Comparison of ENCODE assay signal across 1 cellular context in genomic region chr13:102798653-102799543, GRCh38.
A peak's percentile ranks its signal among the peaks of the same experiment; 100 is the strongest.
TF ChIP-seq lines count a peak whose summit lies in the region.

TSS of gene BIVM (plus strand) at chr13:102799119. CDS start at chr13:102807268, 8,149 bp downstream.
TSS of gene POGLUT2 (minus strand) at chr13:102798976. CDS start at chr13:102798670, 306 bp downstream.

TF ChIP-seq in HepG2, 621 proteins besides CTCF, POLR2A, EP300 and RAD21 (continued from another document and continues in another):
- TF ChIP-seq GLMP (CRISPR knock-in tag; IDR thresholded peaks at IDR 0.05; ENCODE audit: borderline replicate concordance) (no peak), ZBTB4 (CRISPR knock-in tag; IDR thresholded peaks at IDR 0.05; ENCODE audit: borderline replicate concordance) (peak; percentile 59; the same call in 1 of the 2 replicates), ZNF674 (CRISPR knock-in tag; IDR thresholded peaks at IDR 0.05; ENCODE audit: low read depth) (no peak), REL (CRISPR knock-in tag; conservative IDR thresholded peaks at IDR 0.05) (no peak), KDM5B (CRISPR knock-in tag; IDR thresholded peaks at IDR 0.05; ENCODE audit: borderline replicate concordance) (peak; percentile 70; the same call in 1 of the 2 replicates), DMAP1 (CRISPR knock-in tag; IDR thresholded peaks at IDR 0.05) (peak; percentile 16; the same call in 1 of the 2 replicates), ATF7 (IDR thresholded peaks at IDR 0.05) (no peak), ATF7 (CRISPR knock-in tag; IDR thresholded peaks at IDR 0.05) (peak; percentile 52; the same call in 1 of the 2 replicates), ZNF138 (CRISPR knock-in tag; IDR thresholded peaks at IDR 0.05; ENCODE audit: low read depth) (no peak), DZIP1 (CRISPR knock-in tag; IDR thresholded peaks at IDR 0.05) (0 out of 2 replicates have a peak, but pooled peaks have one; percentile 62), ATF2 (CRISPR knock-in tag; IDR thresholded peaks at IDR 0.05) (peak; percentile 63; the same call in 1 of the 2 replicates), HHEX (CRISPR knock-in tag; IDR thresholded peaks at IDR 0.05) (no peak), ZNF260 (CRISPR knock-in tag; IDR thresholded peaks at IDR 0.05; ENCODE audit: borderline replicate concordance, low read depth) (no peak), GABPB1 (CRISPR knock-in tag; IDR thresholded peaks at IDR 0.05) (peak; percentile 89), RNF219 (CRISPR knock-in tag; IDR thresholded peaks at IDR 0.05) (no peak), KDM3A (CRISPR knock-in tag; IDR thresholded peaks at IDR 0.05; ENCODE audit: low read depth) (0 out of 2 replicates have a peak, but pooled peaks have one; percentile 19), TAF15 (IDR thresholded peaks at IDR 0.05; ENCODE audit: low read depth, low read length, poor library complexity, severe bottlenecking) (no peak), ZNF644 (CRISPR knock-in tag; IDR thresholded peaks at IDR 0.05; ENCODE audit: low read depth) (no peak), ZNF337 (CRISPR knock-in tag; IDR thresholded peaks at IDR 0.05; ENCODE audit: borderline replicate concordance, low read depth) (0 out of 2 replicates have a peak, but pooled peaks have one; percentile 14), MAX (IDR thresholded peaks at IDR 0.05) (no peak), SRSF1 (optimal IDR thresholded peaks at IDR 0.05; ENCODE audit: low read depth, low read length) (no peak), ZC3H13 (CRISPR knock-in tag; IDR thresholded peaks at IDR 0.05) (no peak), SPEN (CRISPR knock-in tag; IDR thresholded peaks at IDR 0.05; ENCODE audit: low read depth) (peak; percentile 79), KMT2B (CRISPR knock-in tag; IDR thresholded peaks at IDR 0.05) (peak; percentile 90), ADNP (CRISPR knock-in tag; IDR thresholded peaks at IDR 0.05) (no peak), ZFYVE20 (CRISPR knock-in tag; IDR thresholded peaks at IDR 0.05; ENCODE audit: borderline replicate concordance, low read depth) (no peak), MIER3 (CRISPR knock-in tag; IDR thresholded peaks at IDR 0.05; ENCODE audit: borderline replicate concordance) (no peak; the same call in 1 of the 2 replicates), SP4 (CRISPR knock-in tag; IDR thresholded peaks at IDR 0.05) (0 out of 2 replicates have a peak, but pooled peaks have one; percentile 30), TOPORS (CRISPR knock-in tag; IDR thresholded peaks at IDR 0.05) (no peak), ELF1 (CRISPR knock-in tag; IDR thresholded peaks at IDR 0.05) (peak; percentile 84), FOXP4 (CRISPR knock-in tag; IDR thresholded peaks at IDR 0.05) (0 out of 2 replicates have a peak, but pooled peaks have one; percentile 32), TIGD3 (CRISPR knock-in tag; IDR thresholded peaks at IDR 0.05; ENCODE audit: borderline replicate concordance) (no peak), KLF11 (CRISPR knock-in tag; IDR thresholded peaks at IDR 0.05) (no peak), ZNF703 (CRISPR knock-in tag; IDR thresholded peaks at IDR 0.05; ENCODE audit: borderline replicate concordance) (0 out of 2 replicates have a peak, but pooled peaks have one; percentile 54), ZNF597 (CRISPR knock-in tag; IDR thresholded peaks at IDR 0.05) (no peak), ZNF747 (CRISPR knock-in tag; IDR thresholded peaks at IDR 0.05; ENCODE audit: borderline replicate concordance) (no peak; the same call in 1 of the 2 replicates), ZNF691 (CRISPR knock-in tag; IDR thresholded peaks at IDR 0.05; ENCODE audit: borderline replicate concordance, low read depth) (0 out of 2 replicates have a peak, but pooled peaks have one; percentile 44), ZNF556 (CRISPR knock-in tag; IDR thresholded peaks at IDR 0.05; ENCODE audit: borderline replicate concordance) (peak; percentile 71; the same call in 1 of the 2 replicates), NR2C2 (CRISPR knock-in tag; IDR thresholded peaks at IDR 0.05; ENCODE audit: borderline replicate concordance) (peak; percentile 54), ZNF850 (CRISPR knock-in tag; conservative IDR thresholded peaks at IDR 0.05) (no peak), ATAD3A (CRISPR knock-in tag; IDR thresholded peaks at IDR 0.05) (no peak), ZSCAN29 (CRISPR knock-in tag; conservative IDR thresholded peaks at IDR 0.05) (peak; percentile 80; the same call in 1 of the 2 replicates), ZNF501 (CRISPR knock-in tag; IDR thresholded peaks at IDR 0.05) (peak; percentile 73), ZNF335 (CRISPR knock-in tag; IDR thresholded peaks at IDR 0.05) (no peak), ZNF598 (CRISPR knock-in tag; IDR thresholded peaks at IDR 0.05; ENCODE audit: borderline replicate concordance) (no peak), ZNF350 (CRISPR knock-in tag; IDR thresholded peaks at IDR 0.05; ENCODE audit: borderline replicate concordance, low read depth) (peak; percentile 59; the same call in 1 of the 2 replicates), NR3C1 (CRISPR knock-in tag; IDR thresholded peaks at IDR 0.05) (no peak), ZNF788 (CRISPR knock-in tag; IDR thresholded peaks at IDR 0.05; ENCODE audit: borderline replicate concordance) (peak; percentile 68; the same call in 1 of the 2 replicates), ZNF776 (CRISPR knock-in tag; IDR thresholded peaks at IDR 0.05) (0 out of 2 replicates have a peak, but pooled peaks have one; percentile 17)
